ENCODE assay signal across 15 cellular contexts in the genomic region with DNA sequence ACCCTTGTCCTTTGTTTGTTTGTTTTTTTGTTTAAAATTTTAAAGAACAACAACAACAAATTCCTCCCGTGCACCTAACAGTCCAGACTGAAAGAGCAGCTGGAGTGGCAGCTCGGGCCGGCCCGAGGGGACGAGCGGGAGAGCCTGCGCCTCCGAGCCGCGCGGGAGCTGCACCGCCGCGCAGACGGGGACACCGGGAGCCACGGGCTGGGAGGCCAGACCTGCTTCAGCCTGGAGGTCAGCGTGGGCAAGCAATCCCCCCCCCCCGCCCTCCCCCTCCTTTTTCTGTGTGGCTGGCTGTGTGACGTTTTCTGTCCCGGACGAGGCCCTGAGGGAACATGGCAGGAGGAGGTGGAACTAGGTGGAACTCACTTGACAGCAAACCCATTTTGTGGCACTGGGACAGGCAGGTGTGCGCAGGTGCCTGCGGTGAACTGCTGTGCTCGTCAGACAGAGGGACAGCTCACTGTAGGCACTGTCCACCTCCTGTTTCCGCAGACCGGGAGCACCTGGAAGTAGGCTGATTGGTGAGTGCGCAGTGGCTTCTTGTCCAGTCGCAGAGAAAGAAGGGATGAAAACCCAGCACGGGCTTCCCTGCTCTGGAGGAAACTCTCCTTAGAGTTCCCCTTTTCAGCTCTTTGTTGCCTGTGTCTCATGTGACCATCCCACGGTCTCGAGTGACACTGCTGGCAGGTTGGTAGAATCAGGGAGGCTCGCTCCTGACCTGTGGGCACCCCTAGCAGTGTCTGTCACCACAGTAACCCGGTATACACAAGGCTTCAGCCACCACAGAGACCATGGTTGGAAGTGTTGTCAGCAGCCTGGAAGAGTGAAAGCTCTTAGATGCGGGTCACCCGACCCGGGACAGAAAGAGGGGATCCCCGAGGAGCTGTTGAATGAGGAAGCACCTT.
DNase-seq lines count a peak whose midpoint lies in the region; ATAC-seq and TF ChIP-seq lines count a peak whose summit lies in the region.
"Had no signal": no experiment of that assay in that cellular context is flagged by ENCODE, and none has a peak within 500 bp of the region (broad histone marks: within the 10 kb centered on the region; RNA-seq: fewer than 3 reads in every experiment).

No MANE protein-coding gene starts in this region.

- peak overlapping the region in 2 of 3 donors; percentile 67 to 79 for H3K27ac Mint-ChIP-seq in CD4-positive, CD25-positive, alpha-beta regulatory T cell

- in situ Hi-C loops in Panc1 (cut with HindIII; ENCODE audit: low pct_unique_long_range_greater_than_20kb, low sequenced_read_pairs), result no loop called here

- H3K4me1 Mint-ChIP-seq in CD4-positive, CD25-positive, alpha-beta regulatory T cell, result no peaks in the 10 kb centered on the region

- H3K9me3 ChIP-seq in CD4-positive, CD25-positive, alpha-beta regulatory T cell (ENCODE audit: control insufficient read depth in 2 of 2, low read length in 2 of 2), result no peaks in the 10 kb centered on the region
- H3K9me3 ChIP-seq in Panc1 (ENCODE audit: control insufficient read depth, insufficient read depth, low read depth, low read length), result no peaks in the 10 kb centered on the region
- H3K9me3 ChIP-seq in smooth muscle cell (replicated peaks; ENCODE audit: low read depth), result no peaks in the 10 kb centered on the region
- H3K9me3 ChIP-seq: upper lobe of left lung had no signal

- H3K36me3 ChIP-seq in CD4-positive, CD25-positive, alpha-beta regulatory T cell (ENCODE audit: control insufficient read depth, insufficient read depth, low read length), result no peaks in the 10 kb centered on the region
- peaks cover 2% of the 10 kb centered on the region; the same call in 1 of the 2 replicates for H3K36me3 ChIP-seq in Panc1 (ENCODE audit: control insufficient read depth, insufficient read depth, low read length)
- H3K36me3 ChIP-seq in smooth muscle cell (ENCODE audit: low read depth), result no peaks in the 10 kb centered on the region
- H3K36me3 ChIP-seq: upper lobe of left lung had no signal

- no peaks in the 10 kb centered on the region for H3K79me2 ChIP-seq in smooth muscle cell (ENCODE audit: low read depth)

- H3K9ac ChIP-seq in smooth muscle cell (ENCODE audit: low read depth), result peak overlapping the region; percentile 62

- H3K27ac ChIP-seq in CD4-positive, CD25-positive, alpha-beta regulatory T cell (ENCODE audit: insufficient read depth, low read length, poor library complexity, severe bottlenecking), result no peak overlapping the region
- H3K27ac ChIP-seq in Panc1 (ENCODE audit: low read length), result 0 out of 2 replicates have a peak overlapping the region, but pooled peaks have one; percentile 7
- H3K27ac ChIP-seq in foreskin keratinocyte, result peak overlapping the region; percentile 82
- peak overlapping the region; percentile 89 for H3K27ac ChIP-seq in smooth muscle cell (ENCODE audit: low read depth)
- H3K27ac ChIP-seq: brain microvascular endothelial cell, PC-9, upper lobe of left lung had no signal

- no TSS peak for BruUV-seq in Panc1 (replicated peaks; lab: Mats Ljungman, UMichigan)

- no peaks in the 10 kb centered on the region for H3K27me3 ChIP-seq in CD4-positive, CD25-positive, alpha-beta regulatory T cell (ENCODE audit: control insufficient read depth, insufficient read depth, low read length)
- H3K27me3 ChIP-seq in Panc1 (ENCODE audit: control insufficient read depth, insufficient read depth, low read length) (no peaks in the 10 kb centered on the region), foreskin keratinocyte (no peaks in the 10 kb centered on the region), smooth muscle cell (ENCODE audit: low read depth) (no peaks in the 10 kb centered on the region)
- H3K27me3 ChIP-seq: brain microvascular endothelial cell, dorsolateral prefrontal cortex, upper lobe of left lung had no signal

- no peaks in the 10 kb centered on the region for H3F3A ChIP-seq in smooth muscle cell (ENCODE audit: low read depth)

- H3K4me3 Mint-ChIP-seq in CD4-positive, CD25-positive, alpha-beta regulatory T cell, result no peak overlapping the region

- H3K4me1 ChIP-seq in CD4-positive, CD25-positive, alpha-beta regulatory T cell (ENCODE audit: control insufficient read depth, insufficient read depth, low read length, poor library complexity, severe bottlenecking), result no peaks in the 10 kb centered on the region
- peaks cover under 1% of the 10 kb centered on the region; the same call in 1 of the 2 replicates for H3K4me1 ChIP-seq in Panc1 (ENCODE audit: control insufficient read depth, insufficient read depth, low read length)
- peaks cover 10% of the 10 kb centered on the region for H3K4me1 ChIP-seq in foreskin keratinocyte
- peaks cover 25% of the 10 kb centered on the region for H3K4me1 ChIP-seq in smooth muscle cell (ENCODE audit: low read depth)

- POLR2A ChIA-PET in Panc1 (lab: Charles Lee), result interaction anchor here (0.6 kb wide), 1 partner anchor 275 kb away, joined by 4 read pairs; no protein-coding TSS in a partner anchor

- H3K9me3 Mint-ChIP-seq in CD4-positive, CD25-positive, alpha-beta regulatory T cell, result no peaks in the 10 kb centered on the region

- H2AFZ ChIP-seq in smooth muscle cell (ENCODE audit: low read depth), result no peak overlapping the region
- H2AFZ ChIP-seq: PC-9 had no signal

- no peak for ATAC-seq in CD4-positive, CD25-positive, alpha-beta regulatory T cell (ENCODE audit: low read depth in 2 of 2)
- ATAC-seq in Panc1 (no peak), foreskin keratinocyte (peak; percentile 3), HG02623 (IDR thresholded peaks at IDR 0.05; ENCODE audit: unreplicated experiment) (no peak)
- ATAC-seq: right cardiac atrium had no signal

- 88% methylated on average over 38 of the region's 38 CpGs for WGBS in smooth muscle cell (ENCODE audit: low lambda C conversion rate)

- no peak for DNase-seq in CD4-positive, CD25-positive, alpha-beta regulatory T cell
- no peak for DNase-seq in Panc1 (ENCODE audit: low read depth, low spot score)
- DNase-seq in foreskin keratinocyte, result no peak
- DNase-seq in smooth muscle cell (lab: John Stamatoyannopoulos, UW; ENCODE audit: unreplicated experiment), result no peak
- DNase-seq in EL, result no peak
- DNase-seq in NCI-H510A treated with DMSO at 0.1 percent for 48 hours (lab: John Stamatoyannopoulos, UW), result no peak
- DNase-seq in NCI-H187 (lab: John Stamatoyannopoulos, UW), result no peak
- DNase-seq: brain microvascular endothelial cell, NCI-H1694, NCI-H524 treated with DMSO at 0.1 percent for 48 hours, PC-9, right cardiac atrium had no signal

- no peak overlapping the region for H3K4me3 ChIP-seq in CD4-positive, CD25-positive, alpha-beta regulatory T cell (ENCODE audit: low read depth, low read length)
- H3K4me3 ChIP-seq in Panc1 (ENCODE audit: low read depth in 2 of 2, low read length in 2 of 2) (no peak overlapping the region), smooth muscle cell (no peak overlapping the region)
- H3K4me3 ChIP-seq: PC-9, upper lobe of left lung had no signal

- TF ChIP-seq CTCF in Panc1 (IDR thresholded peaks at IDR 0.05) (no peak), foreskin keratinocyte (conservative IDR thresholded peaks at IDR 0.05) (no peak), smooth muscle cell (IDR thresholded peaks at IDR 0.05; ENCODE audit: borderline replicate concordance, insufficient read depth, poor library complexity, severe bottlenecking) (no peak)

- intact Hi-C loops in Panc1 (cut with micrococcal nuclease; ENCODE audit: unreplicated experiment), result no loop called here

- no peaks in the 10 kb centered on the region for H4K20me1 ChIP-seq in smooth muscle cell (ENCODE audit: low read depth)

- no peak overlapping the region for H3K4me2 ChIP-seq in smooth muscle cell
- H3K4me2 ChIP-seq: PC-9 had no signal

- CTCF ChIA-PET in Panc1 (lab: Charles Lee), result no interaction called here

- H3K36me3 Mint-ChIP-seq in CD4-positive, CD25-positive, alpha-beta regulatory T cell, result no peaks in the 10 kb centered on the region

- H3K27me3 Mint-ChIP-seq in CD4-positive, CD25-positive, alpha-beta regulatory T cell, result peaks cover 18% of the 10 kb centered on the region
